In genomic region chr4:100106982-100107381, GRCh38 we compare ENCODE assay signal across 9 cellular contexts.
DNase-seq lines count a peak whose midpoint lies in the region; ATAC-seq lines count a peak whose summit lies in the region.
"Had no signal": no experiment of that assay in that cellular context is flagged by ENCODE, and none has a peak within 500 bp of the region (broad histone marks: within the 10 kb centered on the region; RNA-seq: fewer than 3 reads in every experiment).

No MANE protein-coding gene starts in this region.

- peaks cover 13 to 14% of the 10 kb centered on the region in 2 donors for H3K4me1 Mint-ChIP-seq in effector memory CD8-positive, alpha-beta T cell (ENCODE audit: low read depth in 2 of 2)

- H3K36me3 Mint-ChIP-seq in effector memory CD8-positive, alpha-beta T cell (ENCODE audit: insufficient read depth), result no peaks in the 10 kb centered on the region

- no peak overlapping the region for H3K4me3 Mint-ChIP-seq in effector memory CD8-positive, alpha-beta T cell
- H3K4me3 Mint-ChIP-seq: activated naive CD4-positive, alpha-beta T cell treated with anti-CD3 and anti-CD28 coated beads for 36 hours had no signal

- ATAC-seq in GM18499 (IDR thresholded peaks at IDR 0.05; ENCODE audit: insufficient read depth, unreplicated experiment) (peak; percentile 99), GM21528 (IDR thresholded peaks at IDR 0.05; ENCODE audit: low FRiP score, unreplicated experiment) (peak; percentile 96), HG03520 (IDR thresholded peaks at IDR 0.05; ENCODE audit: unreplicated experiment) (peak; percentile 98)
- ATAC-seq in effector memory CD8-positive, alpha-beta T cell (replicated peaks), result peak; percentile 99

- DNase-seq in effector memory CD8-positive, alpha-beta T cell, result peak; percentile 9 to 21 (median 13)
- DNase-seq in Ammon's horn (ENCODE audit: low spot score) (no peak), ureter (ENCODE audit: low spot score) (no peak), dermis blood vessel endothelial cell (no peak), NCI-H1417 (lab: John Stamatoyannopoulos, UW) (no peak)
- DNase-seq: activated naive CD4-positive, alpha-beta T cell treated with anti-CD3 and anti-CD28 coated beads for 36 hours had no signal

- H3K27me3 Mint-ChIP-seq in effector memory CD8-positive, alpha-beta T cell, result no peaks in the 10 kb centered on the region

- H3K27ac Mint-ChIP-seq in effector memory CD8-positive, alpha-beta T cell, result peak overlapping the region; percentile 4 to 30
- H3K27ac Mint-ChIP-seq: activated naive CD4-positive, alpha-beta T cell treated with anti-CD3 and anti-CD28 coated beads for 36 hours had no signal

- no peaks in the 10 kb centered on the region for H3K9me3 Mint-ChIP-seq in effector memory CD8-positive, alpha-beta T cell
- H3K9me3 Mint-ChIP-seq: activated naive CD4-positive, alpha-beta T cell treated with anti-CD3 and anti-CD28 coated beads for 36 hours had no signal

Comparison
In these comparisons a context has a peak if more than half of its experiments do, and no peak if none do; other contexts are left out.
1. DNase-seq: peak in effector memory CD8-positive, alpha-beta T cell (3 of 3); none in Ammon's horn (single experiment), ureter (single experiment), dermis blood vessel endothelial cell (single experiment) and NCI-H1417 (0 of 3).
2. Peak in every context shown above with its lines, with median percentiles within 50 percentile points of each other: ATAC-seq.